Comparison of ENCODE assay signal across 16 cellular contexts in genomic region chr10:4543943-4544540, GRCh38.
DNase-seq lines count a peak whose midpoint lies in the region; ATAC-seq and TF ChIP-seq lines count a peak whose summit lies in the region.
"Had no signal": no experiment of that assay in that cellular context is flagged by ENCODE, and none has a peak within 500 bp of the region (broad histone marks: within the 10 kb centered on the region; RNA-seq: fewer than 3 reads in every experiment).

No MANE protein-coding gene starts in this region.

- H3K27ac ChIP-seq in psoas muscle = no peak overlapping the region
- H3K27ac ChIP-seq: BLaER1 treated with 17β-estradiol and CSF1 and Interleukin-3, amounts not matched to agents 10 nM and 100 nM had no signal

- DNase-seq in EH (ENCODE audit: low read depth) = peak; percentile 5
- DNase-seq in NCI-H1417 treated with DMSO at 0.1 percent for 48 hours (lab: John Stamatoyannopoulos, UW) = peak; percentile 10
- DNase-seq in fibroblast of mammary gland (ENCODE audit: low read depth) = peak; percentile 76
- no peak for DNase-seq in psoas muscle
- no peak for DNase-seq in NCI-H1694 (lab: John Stamatoyannopoulos, UW)
- DNase-seq in DMS53 (lab: John Stamatoyannopoulos, UW) = no peak
- DNase-seq in iPS-NIHi11 (ENCODE audit: low spot score) = no peak
- no peak for DNase-seq in stimulated activated CD4-positive, alpha-beta T cell treated with anti-CD3 and anti-CD28 coated beads, Interleukin-4, amount 100 ng/mL, for 4 hours
- DNase-seq: DMS 273 treated with DMSO at 0.1 percent for 48 hours, H7, NCI-H1048, NCI-H1694 treated with DMSO at 0.1 percent for 48 hours, NCI-H748 treated with DMSO at 0.1 percent for 48 hours, SHP77 treated with DMSO at 0.1 percent for 48 hours had no signal

- 20 to 34% (median 28%) methylated on average over 7 of the region's 7 CpGs for WGBS in psoas muscle, 3 donors

- no peaks in the 10 kb centered on the region for H3K9me3 ChIP-seq in psoas muscle

- H3K27me3 ChIP-seq in psoas muscle (ENCODE audit: insufficient read depth in 3 of 3, low read length in 2 of 3) = no peaks in the 10 kb centered on the region
- H3K27me3 ChIP-seq: BLaER1 treated with 17β-estradiol and CSF1 and Interleukin-3, amounts not matched to agents 10 nM and 100 nM had no signal

- TF ChIP-seq CTCF in fibroblast of mammary gland (conservative IDR thresholded peaks at IDR 0.05; ENCODE audit: control insufficient read depth, insufficient read depth, low read depth, low read length) = no peak
- TF ChIP-seq CTCF in psoas muscle (IDR thresholded peaks at IDR 0.05) = no peak

- intact Hi-C loops in psoas muscle (cut with DNase I) = no loop called here

- ATAC-seq in psoas muscle = no peak
- ATAC-seq: K562 had no signal

- H3K4me1 ChIP-seq in psoas muscle = no peaks in the 10 kb centered on the region

- H3K4me3 ChIP-seq in fibroblast of mammary gland (ENCODE audit: control insufficient read depth, low read depth, low read length) (no peak overlapping the region), psoas muscle (peak overlapping the region; percentile 33)
- H3K4me3 ChIP-seq: BLaER1 treated with 17β-estradiol and CSF1 and Interleukin-3, amounts not matched to agents 10 nM and 100 nM; K562 had no signal

- H3K36me3 ChIP-seq in psoas muscle (ENCODE audit: insufficient read depth in 1 of 2, low read depth in 1 of 2) = no peaks in the 10 kb centered on the region
- H3K36me3 ChIP-seq: BLaER1 treated with 17β-estradiol and CSF1 and Interleukin-3, amounts not matched to agents 10 nM and 100 nM had no signal

Comparison
In these comparisons a context has a peak if more than half of its experiments do, and no peak if none do; other contexts are left out.
1. DNase-seq: peak in EH (single experiment), NCI-H1417 treated with DMSO at 0.1 percent for 48 hours (single experiment) and fibroblast of mammary gland (single experiment); none in psoas muscle (0 of 2), NCI-H1694 (single experiment), DMS53 (single experiment), iPS-NIHi11 (single experiment) and stimulated activated CD4-positive, alpha-beta T cell treated with anti-CD3 and anti-CD28 coated beads, Interleukin-4, amount 100 ng/mL, for 4 hours (0 of 2).